In genomic region chr18:12776821-12777471, GRCh38 we compare ENCODE assay signal across 21 cellular contexts.
DNase-seq lines count a peak whose midpoint lies in the region; ATAC-seq, FAIRE-seq and TF ChIP-seq lines count a peak whose summit lies in the region.
"Had no signal": no experiment of that assay in that cellular context is flagged by ENCODE, and none has a peak within 500 bp of the region (broad histone marks: within the 10 kb centered on the region; RNA-seq: fewer than 3 reads in every experiment).

No MANE protein-coding gene starts in this region.

- no peak for TF ChIP-seq CTCF in fibroblast of mammary gland (conservative IDR thresholded peaks at IDR 0.05; ENCODE audit: control insufficient read depth, insufficient read depth, low read depth, low read length)

- H3K4me2 ChIP-seq in trophoblast cell (ENCODE audit: low read length), result peak overlapping the region; percentile 44
- H3K4me2 ChIP-seq: A549 had no signal

- no peaks in the 10 kb centered on the region for H3K79me2 ChIP-seq in trophoblast cell (ENCODE audit: control insufficient read depth, insufficient read depth, low read length, poor library complexity)

- H4K8ac ChIP-seq in trophoblast cell (ENCODE audit: low read depth, low read length), result no peak overlapping the region

- H4K91ac ChIP-seq in trophoblast cell (ENCODE audit: low read depth, low read length), result no peak overlapping the region

- no CpG with 5 or more reads among the region's 54 CpGs for WGBS in trophoblast cell (ENCODE audit: extremely low coverage, insufficient coverage, insufficient read length)

- no peak overlapping the region for H3K9ac ChIP-seq in trophoblast cell (ENCODE audit: low read length)

- H2BK12ac ChIP-seq in trophoblast cell (ENCODE audit: low read length), result no peak overlapping the region

- H3K27ac Mint-ChIP-seq in activated CD4-positive, alpha-beta memory T cell treated with anti-CD3 and anti-CD28 coated beads, Interleukin-2, amount 10 ng/mL, durations not matched to agents 7 days and 5 days, result no peak overlapping the region
- H3K27ac Mint-ChIP-seq in activated CD4-positive, alpha-beta memory T cell treated with anti-CD3 and anti-CD28 coated beads for 36 hours, result no peak overlapping the region
- H3K27ac Mint-ChIP-seq: IgD-negative memory B cell, nephron had no signal

- no peaks in the 10 kb centered on the region for H3K27me3 ChIP-seq in trophoblast cell (ENCODE audit: insufficient read depth, low read length)

- peak overlapping the region; percentile 47 for H3K4me3 Mint-ChIP-seq in activated CD4-positive, alpha-beta memory T cell treated with anti-CD3 and anti-CD28 coated beads, Interleukin-2, amount 10 ng/mL, durations not matched to agents 7 days and 5 days
- no peak overlapping the region for H3K4me3 Mint-ChIP-seq in activated CD4-positive, alpha-beta memory T cell treated with anti-CD3 and anti-CD28 coated beads for 36 hours
- H3K4me3 Mint-ChIP-seq: nephron had no signal

- H3K9me3 Mint-ChIP-seq in activated CD4-positive, alpha-beta memory T cell treated with anti-CD3 and anti-CD28 coated beads, Interleukin-2, amount 10 ng/mL, durations not matched to agents 7 days and 5 days, result peaks cover 4% of the 10 kb centered on the region
- peaks cover 7% of the 10 kb centered on the region for H3K9me3 Mint-ChIP-seq in activated CD4-positive, alpha-beta memory T cell treated with anti-CD3 and anti-CD28 coated beads for 36 hours
- H3K9me3 Mint-ChIP-seq: nephron had no signal

- H2BK120ac ChIP-seq in trophoblast cell (ENCODE audit: insufficient read depth, low read length, poor library complexity), result no peak overlapping the region

- peaks cover 3% of the 10 kb centered on the region for H3K9me3 ChIP-seq in trophoblast cell (ENCODE audit: insufficient read depth, low read depth, low read length)
- H3K9me3 ChIP-seq: A549, HAP-1 had no signal

- H3K18ac ChIP-seq in trophoblast cell (ENCODE audit: low read length), result no peak overlapping the region

- DNase-seq in activated CD4-positive, alpha-beta memory T cell treated with anti-CD3 and anti-CD28 coated beads, Interleukin-2, amount 10 ng/mL, durations not matched to agents 7 days and 5 days, result no peak
- no peak for DNase-seq in activated CD4-positive, alpha-beta memory T cell treated with anti-CD3 and anti-CD28 coated beads for 36 hours
- DNase-seq in NCI-H510A treated with DMSO at 0.1 percent for 48 hours (lab: John Stamatoyannopoulos, UW) (peak; percentile 17), fibroblast of mammary gland (ENCODE audit: low read depth) (no peak), trophoblast cell (no peak), RCC 7860 (ENCODE audit: low spot score) (no peak), left colon (no peak)
- DNase-seq: activated CD4-positive, CD25-positive, alpha-beta regulatory T cell treated with anti-CD3 and anti-CD28 coated beads, Interleukin-2, amount 50 U/mL, for 72 hours; activated gamma-delta T cell; central memory CD4-positive, alpha-beta T cell; DMS153; kidney glomerular epithelial cell; NCI-H1105 treated with DMSO at 0.1 percent for 48 hours; NCI-H82 had no signal

- no peak overlapping the region for H2AFZ ChIP-seq in trophoblast cell (ENCODE audit: insufficient read depth, low read length, poor library complexity)

- no peak overlapping the region for H2BK5ac ChIP-seq in trophoblast cell (ENCODE audit: low read depth, low read length, poor library complexity)

- POLR2A ChIA-PET in activated CD4-positive, alpha-beta memory T cell treated with anti-CD3 and anti-CD28 coated beads, Interleukin-2, amount 10 ng/mL, durations not matched to agents 7 days and 5 days (lab: Charles Lee), result interaction anchor here (0.8 to 3.7 kb wide), 7 partner anchors 32 to 927 kb away, joined by 3 to 41 read pairs (median 4); partner anchors contain the start of genes CEP76, PSMG2 and PTPN2
- POLR2A ChIA-PET in activated CD4-positive, alpha-beta memory T cell treated with anti-CD3 and anti-CD28 coated beads for 36 hours (lab: Charles Lee), result interaction anchor here (1.6 to 2.7 kb wide), 2 partner anchors 74 to 107 kb away, joined by 5 to 12 read pairs; partner anchors contain the start of genes CEP76, PSMG2 and PTPN2

- no peak overlapping the region for H2AK5ac ChIP-seq in trophoblast cell (ENCODE audit: low read length)

- no peak overlapping the region for H3K4ac ChIP-seq in trophoblast cell (ENCODE audit: low read depth, low read length)

- H3K4me3 ChIP-seq in fibroblast of mammary gland (ENCODE audit: control insufficient read depth, low read depth, low read length) (peak overlapping the region; percentile 13), trophoblast cell (ENCODE audit: low read depth, low read length) (no peak overlapping the region)
- H3K4me3 ChIP-seq: A549, HAP-1, SK-N-MC had no signal

- ATAC-seq in HG03565 (IDR thresholded peaks at IDR 0.05; ENCODE audit: unreplicated experiment) (no peak), left colon (no peak)
- ATAC-seq: A549 had no signal

- H4K12ac ChIP-seq in trophoblast cell (ENCODE audit: low read depth, low read length), result no peak overlapping the region

- H3K4me1 Mint-ChIP-seq in activated CD4-positive, alpha-beta memory T cell treated with anti-CD3 and anti-CD28 coated beads, Interleukin-2, amount 10 ng/mL, durations not matched to agents 7 days and 5 days, result peaks cover 9% of the 10 kb centered on the region
- H3K4me1 Mint-ChIP-seq in activated CD4-positive, alpha-beta memory T cell treated with anti-CD3 and anti-CD28 coated beads for 36 hours (ENCODE audit: low read depth), result peaks cover 2% of the 10 kb centered on the region
- H3K4me1 Mint-ChIP-seq: IgD-negative memory B cell, nephron had no signal

- H3K36me3 ChIP-seq in trophoblast cell (ENCODE audit: control insufficient read depth in 1 of 2, insufficient read depth in 2 of 2, low read length in 2 of 2), result no peaks in the 10 kb centered on the region
- H3K36me3 ChIP-seq: HAP-1 had no signal

- no peak for FAIRE-seq in RCC 7860 (lab: Jason Lieb, UNC)
- FAIRE-seq: A549, GM12891 had no signal

- no peaks in the 10 kb centered on the region for H3K27me3 Mint-ChIP-seq in activated CD4-positive, alpha-beta memory T cell treated with anti-CD3 and anti-CD28 coated beads, Interleukin-2, amount 10 ng/mL, durations not matched to agents 7 days and 5 days
- no peaks in the 10 kb centered on the region for H3K27me3 Mint-ChIP-seq in activated CD4-positive, alpha-beta memory T cell treated with anti-CD3 and anti-CD28 coated beads for 36 hours

- intact Hi-C loops in activated CD4-positive, alpha-beta memory T cell treated with anti-CD3 and anti-CD28 coated beads for 36 hours (cut with micrococcal nuclease), result no loop called here
- intact Hi-C loops in left colon (cut with DNase I, micrococcal nuclease), result no loop called here

- H3K79me1 ChIP-seq in trophoblast cell (ENCODE audit: low read length), result no peaks in the 10 kb centered on the region

- no peak overlapping the region for H3K14ac ChIP-seq in trophoblast cell (ENCODE audit: low read length)

- H3K36me3 Mint-ChIP-seq in activated CD4-positive, alpha-beta memory T cell treated with anti-CD3 and anti-CD28 coated beads, Interleukin-2, amount 10 ng/mL, durations not matched to agents 7 days and 5 days (ENCODE audit: low read depth), result peaks cover 3% of the 10 kb centered on the region
- H3K36me3 Mint-ChIP-seq in activated CD4-positive, alpha-beta memory T cell treated with anti-CD3 and anti-CD28 coated beads for 36 hours, result no peaks in the 10 kb centered on the region

- no peak overlapping the region for H3K23ac ChIP-seq in trophoblast cell (ENCODE audit: low read length)

- H3K27ac ChIP-seq in trophoblast cell (ENCODE audit: low read depth, low read length), result no peak overlapping the region
- H3K27ac ChIP-seq: A549, SK-N-MC had no signal

- H3K4me1 ChIP-seq in trophoblast cell (ENCODE audit: control insufficient read depth in 1 of 2, insufficient read depth in 2 of 2, low read length in 2 of 2), result no peaks in the 10 kb centered on the region
- H3K4me1 ChIP-seq: A549, HAP-1 had no signal

- CTCF ChIA-PET in activated CD4-positive, alpha-beta memory T cell treated with anti-CD3 and anti-CD28 coated beads, Interleukin-2, amount 10 ng/mL, durations not matched to agents 7 days and 5 days (lab: Charles Lee), result interaction anchor here (1.0 to 1.5 kb wide), 2 partner anchors 110 to 113 kb away, joined by 3 read pairs; no protein-coding TSS in a partner anchor
- CTCF ChIA-PET in activated CD4-positive, alpha-beta memory T cell treated with anti-CD3 and anti-CD28 coated beads for 36 hours (lab: Charles Lee), result interaction anchor here (0.7 kb wide), 1 partner anchor 370 kb away, joined by 3 read pairs; no protein-coding TSS in a partner anchor
